Comparison of ENCODE assay signal across 17 cellular contexts in genomic region chr5:153711755-153712154, GRCh38.
DNase-seq lines count a peak whose midpoint lies in the region; ATAC-seq and TF ChIP-seq lines count a peak whose summit lies in the region.
"Had no signal": no experiment of that assay in that cellular context is flagged by ENCODE, and none has a peak within 500 bp of the region (broad histone marks: within the 10 kb centered on the region; RNA-seq: fewer than 3 reads in every experiment).

No MANE protein-coding gene starts in this region.

- TF ChIP-seq POLR2A in adrenal gland (IDR thresholded peaks at IDR 0.05), result no peak

- intact Hi-C loops in adrenal gland (cut with DNase I) (loop anchor here (5.0 to 10.0 kb wide), 2 partner anchors 217 to 219 kb away; partner anchors contain the start of gene GRIA1 (in 2 of the 2)), left colon (cut with DNase I, micrococcal nuclease) (no loop called here)

- H3K36me3 ChIP-seq in GM06990 (ENCODE audit: control insufficient read depth, insufficient read depth, low read length) (no peaks in the 10 kb centered on the region), adrenal gland (replicated peaks in 1 of 2) (no peaks in the 10 kb centered on the region)
- H3K36me3 ChIP-seq: BE2C, esophagus muscularis mucosa, vagina had no signal

- WGBS in adrenal gland, 4 donors, result 87 to 96% (median 93%) methylated on average over 4 of the region's 4 CpGs

- in situ Hi-C loops in ACHN (cut with HindIII; ENCODE audit: low pct_ligation_motif_present, low pct_unique_long_range_greater_than_20kb, low sequenced_read_pairs), result no loop called here

- H3K4me1 ChIP-seq in adrenal gland (replicated peaks in 1 of 2), result no peaks in the 10 kb centered on the region
- H3K4me1 ChIP-seq: BE2C, esophagus muscularis mucosa, vagina had no signal

- H3K27ac ChIP-seq in adrenal gland, result no peak overlapping the region
- H3K27ac ChIP-seq: esophagus muscularis mucosa, vagina had no signal

- no peaks in the 10 kb centered on the region for H3K27me3 ChIP-seq in GM06990 (replicated peaks; ENCODE audit: control insufficient read depth, insufficient read depth, low read length)
- H3K27me3 ChIP-seq in adrenal gland, result no peaks in the 10 kb centered on the region
- H3K27me3 ChIP-seq: BE2C, esophagus muscularis mucosa, vagina had no signal

- TF ChIP-seq CTCF in GM06990 (IDR thresholded peaks at IDR 0.05; ENCODE audit: insufficient read depth, low read length, poor library complexity, severe bottlenecking), result peak; percentile 9
- TF ChIP-seq CTCF in adrenal gland (IDR thresholded peaks at IDR 0.05), result peak; percentile 22 to 64 (median 48)

- H3K4me3 ChIP-seq in GM06990 (replicated peaks; ENCODE audit: low read depth, low read length) (no peak overlapping the region), adrenal gland (no peak overlapping the region)
- H3K4me3 ChIP-seq: esophagus muscularis mucosa, lung, vagina had no signal

- ATAC-seq in GM18870 (IDR thresholded peaks at IDR 0.05; ENCODE audit: unreplicated experiment), result no peak
- ATAC-seq in left colon, result no peak
- ATAC-seq: activated CD8-positive, alpha-beta T cell treated with anti-CD3 and anti-CD28 coated beads, Interleukin-2, amount 10 ng/mL, durations not matched to agents 7 days and 5 days had no signal

- DNase-seq in ACHN, result peak; percentile 15
- DNase-seq in GM06990 (ENCODE audit: extremely low read depth, insufficient read length), result no peak
- DNase-seq in adrenal gland, result no peak
- peak; percentile 15 for DNase-seq in fibroblast of peridontal ligament (ENCODE audit: extremely low read depth)
- DNase-seq in activated gamma-delta T cell (lab: John Stamatoyannopoulos, UW), result no peak
- DNase-seq in left colon, result no peak
- no peak for DNase-seq in central memory CD4-positive, alpha-beta T cell
- DNase-seq: activated CD8-positive, alpha-beta T cell treated with anti-CD3 and anti-CD28 coated beads, Interleukin-2, amount 10 ng/mL, durations not matched to agents 7 days and 5 days; BE2C; cortex of kidney; DMS 273 treated with DMSO at 0.1 percent for 48 hours; naive B cell; NCI-H187 treated with DMSO at 0.1 percent for 48 hours had no signal

- H3K9me3 ChIP-seq in adrenal gland (replicated peaks in 1 of 3), result no peaks in the 10 kb centered on the region
- H3K9me3 ChIP-seq: BE2C, esophagus muscularis mucosa, vagina had no signal

Comparison
In these comparisons a context has a peak if more than half of its experiments do, and no peak if none do; other contexts are left out.
1. DNase-seq: peak in ACHN (single experiment) and fibroblast of peridontal ligament (single experiment); none in GM06990 (single experiment), adrenal gland (0 of 7), activated gamma-delta T cell (single experiment), left colon (0 of 2) and central memory CD4-positive, alpha-beta T cell (single experiment).
2. intact Hi-C loops: an anchor here in adrenal gland (5.0 to 10.0 kb wide); none called in left colon.